Comparison of ENCODE assay signal across 18 cellular contexts in the genomic region with DNA sequence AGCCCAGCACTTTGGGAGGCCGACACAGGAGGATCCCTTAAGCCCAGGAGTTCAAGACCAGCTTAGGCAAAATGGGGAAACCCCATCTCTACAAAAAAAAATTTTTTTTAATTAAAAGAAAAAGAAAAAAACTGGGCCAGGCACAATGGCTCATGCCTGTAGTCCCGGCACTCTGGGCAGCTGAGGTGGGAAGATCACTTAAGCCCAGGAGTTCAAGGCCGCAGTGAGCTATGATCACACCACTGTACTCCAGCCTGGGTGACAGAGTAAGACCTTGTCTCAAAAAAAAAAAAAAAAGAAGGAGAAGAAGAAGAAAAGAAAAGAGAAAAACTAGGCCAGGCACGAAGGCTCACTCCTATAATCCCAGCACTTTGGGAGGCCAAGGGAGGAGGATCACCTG.
"Had no signal": no experiment of that assay in that cellular context is flagged by ENCODE, and none has a peak within 500 bp of the region (broad histone marks: within the 10 kb centered on the region; RNA-seq: fewer than 3 reads in every experiment).

No MANE protein-coding gene starts in this region.

- H3K4me3 ChIP-seq: ascending aorta, colonic mucosa, heart right ventricle, sigmoid colon, thoracic aorta had no signal

- DNase-seq: activated CD8-positive, alpha-beta memory T cell treated with anti-CD3 and anti-CD28 coated beads for 24 hours; activated gamma-delta T cell; brain microvascular endothelial cell; colonic mucosa; heart right ventricle; islet precursor cell; left cardiac atrium; occipital lobe; sigmoid colon; stimulated activated CD4-positive, alpha-beta T cell treated with anti-CD3 and anti-CD28 coated beads, Interleukin-2, amount 100 ng/mL, for 48 hours; stimulated activated CD8-positive, alpha-beta memory T cell treated with anti-CD3 and anti-CD28 coated beads, Interleukin-4, amount 100 ng/mL, for 48 hours; stimulated activated naive CD4-positive, alpha-beta T cell treated with Interleukin-2 at 50 U/mL for 16 hours; T-cell had no signal

- ATAC-seq: activated naive CD4-positive, alpha-beta T cell treated with anti-CD3 and anti-CD28 coated beads, Interleukin-2, amount 50 U/mL, for 72 hours; heart right ventricle; left cardiac atrium; SK-N-SH treated with all-trans-retinoic acid at 6 μM for 48 hours; T-cell had no signal

- H3K27ac ChIP-seq: brain microvascular endothelial cell, colonic mucosa, heart right ventricle had no signal

- H3K36me3 Mint-ChIP-seq: T-cell, type B pancreatic cell had no signal

- H3K9me3 Mint-ChIP-seq: activated naive CD4-positive, alpha-beta T cell treated with anti-CD3 and anti-CD28 coated beads, Interleukin-2, amount 50 U/mL, for 72 hours; T-cell; type B pancreatic cell had no signal

- H3K27me3 ChIP-seq: ascending aorta, brain microvascular endothelial cell, colonic mucosa, heart right ventricle, sigmoid colon had no signal

- H3K27ac Mint-ChIP-seq: T-cell had no signal

- H3K27me3 Mint-ChIP-seq: T-cell, type B pancreatic cell had no signal

- H3K36me3 ChIP-seq: ascending aorta, brain microvascular endothelial cell, colonic mucosa, sigmoid colon, thoracic aorta had no signal

- H3K9me3 ChIP-seq: ascending aorta, colonic mucosa, heart right ventricle, sigmoid colon, thoracic aorta had no signal
